ENCODE assay signal across 9 cellular contexts in the genomic region with DNA sequence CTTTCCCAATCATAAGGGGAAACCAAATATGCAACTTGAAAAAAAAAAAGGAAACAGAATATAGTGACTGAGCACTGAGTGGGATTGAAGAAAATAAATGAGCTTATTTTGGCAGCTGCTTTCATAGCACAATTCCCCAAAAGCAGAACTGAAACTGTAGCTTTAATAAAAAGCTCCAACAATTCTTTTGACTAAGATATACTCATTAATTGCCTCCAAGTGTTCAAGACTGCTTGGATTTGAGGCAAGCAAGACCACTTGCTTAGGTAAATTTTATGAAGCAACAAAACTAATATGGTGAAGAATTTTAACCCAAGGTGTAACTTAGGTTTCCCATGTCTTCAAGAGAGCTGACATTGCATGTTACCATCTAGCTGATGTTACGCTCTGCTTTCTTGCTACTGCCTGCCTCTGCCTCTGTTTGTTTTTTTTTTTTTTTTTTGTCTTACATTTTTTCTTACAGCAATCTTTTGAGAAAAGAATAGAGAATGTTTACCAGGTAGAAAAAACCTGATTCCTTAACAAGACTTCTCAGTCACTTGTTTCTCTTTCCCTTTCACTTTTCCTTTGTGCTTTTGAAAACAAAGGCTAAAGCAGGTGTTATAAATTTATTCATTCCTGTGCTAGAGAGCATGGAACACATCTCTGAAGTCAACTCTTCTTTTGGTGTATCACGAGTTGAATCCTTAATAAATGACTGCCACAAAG.
A peak's percentile ranks its signal among the peaks of the same experiment; 100 is the strongest.
DNase-seq lines count a peak whose midpoint lies in the region; ATAC-seq and TF ChIP-seq lines count a peak whose summit lies in the region.
"Had no signal": no experiment of that assay in that cellular context is flagged by ENCODE, and none has a peak within 500 bp of the region (broad histone marks: within the 10 kb centered on the region; RNA-seq: fewer than 3 reads in every experiment).

No MANE protein-coding gene starts in this region.

- no peak overlapping the region for H3K4me3 Mint-ChIP-seq in osteocyte (ENCODE audit: unreplicated experiment)

- peaks cover 4% of the 10 kb centered on the region for H3K9me3 ChIP-seq in SJCRH30 (replicated peaks)

- peaks cover 11% of the 10 kb centered on the region for H3K4me1 Mint-ChIP-seq in osteocyte (ENCODE audit: unreplicated experiment)

- H3K27me3 Mint-ChIP-seq in osteocyte (ENCODE audit: unreplicated experiment), result no peaks in the 10 kb centered on the region

- ATAC-seq in GM18907 (IDR thresholded peaks at IDR 0.05; ENCODE audit: unreplicated experiment), result peak; percentile 81
- ATAC-seq in HG02840 (IDR thresholded peaks at IDR 0.05; ENCODE audit: low FRiP score, unreplicated experiment), result peak; percentile 82

- no peaks in the 10 kb centered on the region for H3K9me3 Mint-ChIP-seq in osteocyte (ENCODE audit: unreplicated experiment)

- H3K36me3 Mint-ChIP-seq in osteocyte (ENCODE audit: unreplicated experiment), result peaks cover 66% of the 10 kb centered on the region

- no peak for TF ChIP-seq CTCF in osteocyte (IDR thresholded peaks at IDR 0.05)

- DNase-seq in OCI-M1 (lab: John Stamatoyannopoulos, UW), result peak; percentile 25
- DNase-seq in osteocyte (ENCODE audit: extremely low spot score, unreplicated experiment), result no peak
- no peak for DNase-seq in DMS 273 (lab: John Stamatoyannopoulos, UW; ENCODE audit: unreplicated experiment)
- no peak for DNase-seq in SJCRH30
- no peak for DNase-seq in RKO (ENCODE audit: low spot score)
- no peak for DNase-seq in posterior vena cava (ENCODE audit: low spot score)
- DNase-seq: caudate nucleus had no signal

- H3K4me3 ChIP-seq in SJCRH30, result no peak overlapping the region

- no peak overlapping the region for H3K27ac ChIP-seq in SJCRH30

- H3K27ac Mint-ChIP-seq in osteocyte (ENCODE audit: unreplicated experiment), result peak overlapping the region; percentile 14

- intact Hi-C loops in posterior vena cava (cut with DNase I), result no loop called here

- no peaks in the 10 kb centered on the region for H3K4me1 ChIP-seq in SJCRH30

- H3K36me3 ChIP-seq in SJCRH30, result peaks cover 61% of the 10 kb centered on the region

- H3K27me3 ChIP-seq in SJCRH30, result no peaks in the 10 kb centered on the region
